In the genomic region with DNA sequence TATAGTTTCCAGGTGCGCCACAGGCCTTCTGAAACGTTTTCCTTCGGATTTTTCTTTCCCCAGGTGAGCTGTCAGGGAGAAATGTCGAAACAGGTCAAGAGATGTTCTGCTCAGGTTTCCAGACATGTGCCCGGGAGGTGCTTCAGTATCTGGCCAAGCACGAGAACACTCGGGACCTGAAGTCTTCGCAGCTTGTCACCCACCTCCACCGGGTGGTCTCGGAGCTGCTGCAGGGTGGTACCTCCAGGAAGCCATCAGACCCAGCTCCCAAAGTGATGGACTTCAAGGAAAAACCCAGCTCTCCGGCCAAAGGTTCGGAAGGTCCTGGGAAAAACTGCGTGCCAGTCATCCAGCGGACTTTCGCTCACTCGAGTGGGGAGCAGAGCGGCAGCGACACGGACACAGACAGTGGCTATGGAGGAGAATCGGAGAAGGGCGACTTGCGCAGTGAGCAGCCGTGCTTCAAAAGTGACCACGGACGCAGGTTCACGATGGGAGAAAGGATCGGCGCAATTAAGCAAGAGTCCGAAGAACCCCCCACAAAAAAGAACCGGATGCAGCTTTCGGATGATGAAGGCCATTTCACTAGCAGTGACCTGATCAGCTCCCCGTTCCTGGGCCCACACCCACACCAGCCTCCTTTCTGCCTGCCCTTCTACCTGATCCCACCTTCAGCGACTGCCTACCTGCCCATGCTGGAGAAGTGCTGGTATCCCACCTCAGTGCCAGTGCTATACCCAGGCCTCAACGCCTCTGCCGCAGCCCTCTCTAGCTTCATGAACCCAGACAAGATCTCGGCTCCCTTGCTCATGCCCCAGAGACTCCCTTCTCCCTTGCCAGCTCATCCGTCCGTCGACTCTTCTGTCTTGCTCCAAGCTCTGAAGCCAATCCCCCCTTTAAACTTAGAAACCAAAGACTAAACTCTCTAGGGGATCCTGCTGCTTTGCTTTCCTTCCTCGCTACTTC, we compare ENCODE assay signal across 9 cellular contexts. TPM values are rescaled to one million over a fixed set of nuclear protein-coding genes. Genes with fewer than 3 reads are reported as not detected.
DNase-seq lines count a peak whose midpoint lies in the region; ATAC-seq and TF ChIP-seq lines count a peak whose summit lies in the region.
"Had no signal": no experiment of that assay in that cellular context is flagged by ENCODE, and none has a peak within 500 bp of the region (broad histone marks: within the 10 kb centered on the region; RNA-seq: fewer than 3 reads in every experiment).

No MANE protein-coding gene starts in this region.

- 46% methylated on average over 40 of the region's 40 CpGs for WGBS in liver

- H3K9me3 ChIP-seq in liver (ENCODE audit: control insufficient read depth in 4 of 4, low read length in 3 of 4) (no peaks in the 10 kb centered on the region), tibial artery (no peaks in the 10 kb centered on the region)

- H3K4me1 ChIP-seq in liver (ENCODE audit: control insufficient read depth in 4 of 4, insufficient read depth in 4 of 4, low read length in 3 of 4) (peaks cover 2 to 29% (median 16%) of the 10 kb centered on the region in 4 donors), tibial artery (peaks cover 0 to 70% (median 52%) of the 10 kb centered on the region in 4 donors)

- peak overlapping the region; percentile 86 for H3K27ac ChIP-seq in angular gyrus (ENCODE audit: low read depth, low read length)
- peak overlapping the region; percentile 100 for H3K27ac ChIP-seq in liver (ENCODE audit: low read depth in 1 of 2, low read length in 2 of 2)
- peak overlapping the region; percentile 95 to 99 for H3K27ac ChIP-seq in tibial artery

- ATAC-seq in GM19035 (IDR thresholded peaks at IDR 0.05; ENCODE audit: unreplicated experiment) = no peak

- no peaks in the 10 kb centered on the region for H3K27me3 ChIP-seq in liver (ENCODE audit: control insufficient read depth in 4 of 4, insufficient read depth in 4 of 4, low read length in 3 of 4)
- no peaks in the 10 kb centered on the region for H3K27me3 ChIP-seq in tibial artery

- H3K36me3 ChIP-seq in liver (ENCODE audit: control insufficient read depth in 4 of 4, insufficient read depth in 3 of 4, low read depth in 1 of 4, low read length in 3 of 4) (peaks cover 0 to 19% (median 8%) of the 10 kb centered on the region in 4 donors), tibial artery (peaks cover 0 to 12% (median 12%) of the 10 kb centered on the region in 3 donors)

- H3K9ac ChIP-seq in liver (ENCODE audit: low read depth in 1 of 2, low read length in 2 of 2) = peak overlapping the region; percentile 57 to 99

- no peak for TF ChIP-seq RAD21 in liver (IDR thresholded peaks at IDR 0.05)

- TF ChIP-seq CTCF in liver (IDR thresholded peaks at IDR 0.05; ENCODE audit: low read depth, low read length, missing input control) = no peak
- no peak for TF ChIP-seq CTCF in tibial artery (IDR thresholded peaks at IDR 0.05)

- intact Hi-C loops in tibial artery (cut with DNase I; ENCODE audit: low total_unique reads) = no loop called here

- DNase-seq in activated T-cell treated with anti-CD3 and anti-CD28 coated beads, Interleukin-2, amount 50 U/mL, for 1 hour = peak; percentile 34
- DNase-seq in activated T-cell treated with anti-CD3 and anti-CD28 coated beads for 4 hours = no peak
- DNase-seq in tibial artery = no peak
- DNase-seq in GF-D8 (lab: John Stamatoyannopoulos, UW) = no peak
- DNase-seq in DMS153 treated with DMSO at 0.1 percent for 48 hours (lab: John Stamatoyannopoulos, UW; ENCODE audit: unreplicated experiment) = no peak
- DNase-seq: occipital lobe had no signal

- H3K4me3 ChIP-seq in liver (ENCODE audit: low read depth in 1 of 3, low read length in 3 of 3) (peak overlapping the region; percentile 21 to 99 (median 94)), tibial artery (peak overlapping the region; percentile 60 to 85)

TF ChIP-seq in liver, 16 proteins besides CTCF, POLR2A, EP300 and RAD21:
- TF ChIP-seq HNF4A (conservative IDR thresholded peaks at IDR 0.05) (peak in 1 of 2 donors; percentile 8), MAX (IDR thresholded peaks at IDR 0.05) (peak; percentile 32), RXRA (IDR thresholded peaks at IDR 0.05) (peak in 1 of 2 donors; percentile 25), TAF1 (conservative IDR thresholded peaks at IDR 0.05) (no peak), YY1 (IDR thresholded peaks at IDR 0.05) (no peak)

RNA-seq across cellular contexts. Expression of gene BHLHE40, which starts 3.8 kb away (rescaled TPM):
- 10 to 100 TPM in 1 of 2 donors, 1 to 10 TPM in 1; 8.2 to 28.4 TPM for total RNA-seq in liver
- 10 to 100 TPM; 17.2 to 18.7 TPM for polyA plus RNA-seq in liver
